ENCODE assay signal across 21 cellular contexts in genomic region chr15:69869291-69869690, GRCh38.
A peak's percentile ranks its signal among the peaks of the same experiment; 100 is the strongest.
DNase-seq lines count a peak whose midpoint lies in the region; ATAC-seq and TF ChIP-seq lines count a peak whose summit lies in the region.
"Had no signal": no experiment of that assay in that cellular context is flagged by ENCODE, and none has a peak within 500 bp of the region (broad histone marks: within the 10 kb centered on the region; RNA-seq: fewer than 3 reads in every experiment).

No MANE protein-coding gene starts in this region.

- DNase-seq in stimulated activated naive CD8-positive, alpha-beta T cell treated with anti-CD3 and anti-CD28 coated beads, Interleukin-15, Interleukin-2, amounts not matched to agents 100 U/mL and 50 U/mL, for 24 hours: no peak
- DNase-seq in mucosa of gallbladder (ENCODE audit: low spot score): no peak
- no peak for DNase-seq in posterior cingulate gyrus
- DNase-seq: 8988T; CD4-positive, CD25-positive, alpha-beta regulatory T cell; COR-L47; H7; NCI-H1105 treated with DMSO at 0.1 percent for 48 hours; NCI-H1694; NCI-H2081 treated with DMSO at 0.1 percent for 48 hours; NCI-H2227 treated with DMSO at 0.1 percent for 48 hours; NCI-H524 treated with DMSO at 0.1 percent for 48 hours; Right ventricle myocardium superior; SK-N-SH; T-cell had no signal

- H2AFZ ChIP-seq in OCI-LY3 (ENCODE audit: low read depth, low read length): no peak overlapping the region

- peaks cover 18% of the 10 kb centered on the region for H3K4me1 ChIP-seq in OCI-LY3 (ENCODE audit: low read length)

- no peak for ATAC-seq in stimulated activated naive CD8-positive, alpha-beta T cell treated with anti-CD3 and anti-CD28 coated beads, Interleukin-15, Interleukin-2, amounts not matched to agents 100 U/mL and 50 U/mL, for 24 hours
- no peak for ATAC-seq in activated T-helper 17 cell treated with anti-CD3 and anti-CD28 coated beads, Interleukin-2, amount 50 U/mL, for 72 hours (replicated peaks)
- ATAC-seq in HG03342 (IDR thresholded peaks at IDR 0.05; ENCODE audit: unreplicated experiment) (no peak), GM21786 (IDR thresholded peaks at IDR 0.05; ENCODE audit: unreplicated experiment) (no peak)
- ATAC-seq: Panc1, T-cell had no signal

- peaks cover 19% of the 10 kb centered on the region for H3K9me3 ChIP-seq in OCI-LY3 (ENCODE audit: insufficient read depth, low read length)

- H4K20me1 ChIP-seq in OCI-LY3 (ENCODE audit: insufficient read depth, low read length): no peaks in the 10 kb centered on the region

- H3K36me3 Mint-ChIP-seq in stimulated activated naive CD8-positive, alpha-beta T cell treated with anti-CD3 and anti-CD28 coated beads, Interleukin-15, Interleukin-2, amounts not matched to agents 100 ng/mL and 50 ng/mL, for 24 hours (ENCODE audit: low read depth): no peaks in the 10 kb centered on the region
- H3K36me3 Mint-ChIP-seq in activated T-helper 17 cell treated with anti-CD3 and anti-CD28 coated beads, Interleukin-2, amount 50 U/mL, for 72 hours (ENCODE audit: low read depth): no peaks in the 10 kb centered on the region
- H3K36me3 Mint-ChIP-seq: CD4-positive, CD25-positive, alpha-beta regulatory T cell had no signal

- H3K4me3 Mint-ChIP-seq in stimulated activated naive CD8-positive, alpha-beta T cell treated with anti-CD3 and anti-CD28 coated beads, Interleukin-15, Interleukin-2, amounts not matched to agents 100 ng/mL and 50 ng/mL, for 24 hours: no peak overlapping the region
- no peak overlapping the region for H3K4me3 Mint-ChIP-seq in activated T-helper 17 cell treated with anti-CD3 and anti-CD28 coated beads, Interleukin-2, amount 50 U/mL, for 72 hours
- H3K4me3 Mint-ChIP-seq: CD4-positive, CD25-positive, alpha-beta regulatory T cell; T-cell had no signal

- H3K27me3 ChIP-seq in OCI-LY3 (ENCODE audit: low read depth, low read length): peaks cover 22% of the 10 kb centered on the region

- H3K27ac ChIP-seq in OCI-LY3 (ENCODE audit: low read length): peak overlapping the region; percentile 26

- H3K9me3 Mint-ChIP-seq in stimulated activated naive CD8-positive, alpha-beta T cell treated with anti-CD3 and anti-CD28 coated beads, Interleukin-15, Interleukin-2, amounts not matched to agents 100 ng/mL and 50 ng/mL, for 24 hours: peaks cover 8% of the 10 kb centered on the region
- H3K9me3 Mint-ChIP-seq in activated T-helper 17 cell treated with anti-CD3 and anti-CD28 coated beads, Interleukin-2, amount 50 U/mL, for 72 hours: peaks cover 9% of the 10 kb centered on the region

- no peaks in the 10 kb centered on the region for H3K79me2 ChIP-seq in OCI-LY3 (ENCODE audit: low read length)

- H3K27me3 Mint-ChIP-seq in stimulated activated naive CD8-positive, alpha-beta T cell treated with anti-CD3 and anti-CD28 coated beads, Interleukin-15, Interleukin-2, amounts not matched to agents 100 ng/mL and 50 ng/mL, for 24 hours: peaks cover 2% of the 10 kb centered on the region
- H3K27me3 Mint-ChIP-seq in activated T-helper 17 cell treated with anti-CD3 and anti-CD28 coated beads, Interleukin-2, amount 50 U/mL, for 72 hours: no peaks in the 10 kb centered on the region

- intact Hi-C loops in posterior cingulate gyrus (cut with DNase I): no loop called here

- TF ChIP-seq CTCF in OCI-LY3 (IDR thresholded peaks at IDR 0.05; ENCODE audit: low read depth, low read length): no peak

- H3K4me2 ChIP-seq in OCI-LY3 (ENCODE audit: low read length): peak overlapping the region; percentile 50
- H3K4me2 ChIP-seq: SK-N-SH had no signal

- no peaks in the 10 kb centered on the region for H3K4me1 Mint-ChIP-seq in stimulated activated naive CD8-positive, alpha-beta T cell treated with anti-CD3 and anti-CD28 coated beads, Interleukin-15, Interleukin-2, amounts not matched to agents 100 ng/mL and 50 ng/mL, for 24 hours (ENCODE audit: low read depth)
- peaks cover 3% of the 10 kb centered on the region for H3K4me1 Mint-ChIP-seq in activated T-helper 17 cell treated with anti-CD3 and anti-CD28 coated beads, Interleukin-2, amount 50 U/mL, for 72 hours
- H3K4me1 Mint-ChIP-seq: CD4-positive, CD25-positive, alpha-beta regulatory T cell; T-cell had no signal

- peak overlapping the region; percentile 9 for H3K27ac Mint-ChIP-seq in stimulated activated naive CD8-positive, alpha-beta T cell treated with anti-CD3 and anti-CD28 coated beads, Interleukin-15, Interleukin-2, amounts not matched to agents 100 ng/mL and 50 ng/mL, for 24 hours
- peak overlapping the region; percentile 14 for H3K27ac Mint-ChIP-seq in activated T-helper 17 cell treated with anti-CD3 and anti-CD28 coated beads, Interleukin-2, amount 50 U/mL, for 72 hours
- H3K27ac Mint-ChIP-seq: CD4-positive, CD25-positive, alpha-beta regulatory T cell; T-cell had no signal

- no peak overlapping the region for H3K4me3 ChIP-seq in OCI-LY3 (ENCODE audit: low read length)

- H3K36me3 ChIP-seq in OCI-LY3 (replicated peaks; ENCODE audit: low read depth, low read length): peaks cover 7% of the 10 kb centered on the region

- peak overlapping the region; percentile 4; the same call in 1 of the 2 replicates for H3K9ac ChIP-seq in OCI-LY3 (ENCODE audit: low read length)
- H3K9ac ChIP-seq: SK-N-SH had no signal
